ENCODE assay signal across 20 cellular contexts in the genomic region with DNA sequence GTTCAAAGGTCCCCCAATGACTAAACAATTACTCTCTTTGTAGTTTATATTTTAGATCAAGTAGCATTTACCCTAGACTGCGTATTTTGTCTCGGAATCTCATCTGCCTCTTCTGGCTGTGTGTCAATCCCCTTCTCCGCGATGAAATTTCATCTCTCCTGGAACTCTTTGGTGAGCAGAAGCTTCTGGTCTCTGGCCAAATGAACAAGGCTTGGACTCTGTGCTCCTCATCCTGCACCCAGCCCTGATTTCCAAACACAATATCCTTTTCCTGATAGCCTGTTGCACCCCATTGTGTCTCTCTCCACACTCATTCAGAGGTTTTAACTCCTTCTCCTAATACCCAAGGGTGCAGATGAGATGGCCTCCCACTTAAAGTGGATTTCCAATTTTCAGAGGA.
DNase-seq lines count a peak whose midpoint lies in the region; ATAC-seq and TF ChIP-seq lines count a peak whose summit lies in the region.
"Had no signal": no experiment of that assay in that cellular context is flagged by ENCODE, and none has a peak within 500 bp of the region (broad histone marks: within the 10 kb centered on the region; RNA-seq: fewer than 3 reads in every experiment).

No MANE protein-coding gene starts in this region.

- no peak overlapping the region for H3K4ac ChIP-seq in IMR-90 (ENCODE audit: low read depth, low read length)

- no peaks in the 10 kb centered on the region for H3K79me1 ChIP-seq in IMR-90 (ENCODE audit: low read depth in 1 of 2, low read length in 2 of 2)

- H2AFZ ChIP-seq in IMR-90 (replicated peaks; ENCODE audit: low read length, poor library complexity), result no peak overlapping the region
- H2AFZ ChIP-seq: PC-9 had no signal

- H2AK9ac ChIP-seq in IMR-90 (replicated peaks; ENCODE audit: low read depth, low read length, poor library complexity), result no peak overlapping the region

- H3K27me3 Mint-ChIP-seq in activated CD4-positive, alpha-beta T cell treated with anti-CD3 and anti-CD28 coated beads, Interleukin-2, amount 10 ng/mL, durations not matched to agents 7 days and 5 days, result no peaks in the 10 kb centered on the region
- H3K27me3 Mint-ChIP-seq: CD4-positive, CD25-positive, alpha-beta regulatory T cell had no signal

- WGBS in IMR-90 (ENCODE audit: extremely low coverage in 2 of 2, insufficient read length in 1 of 2), 2 experiments, result 47% methylated on average over 4 of the region's 4 CpGs; no CpG with 5 or more reads in 1 of the 2 experiments

- H3K27ac ChIP-seq in IMR-90 (ENCODE audit: insufficient read depth, low read length) (no peak overlapping the region), gastrocnemius medialis (no peak overlapping the region)
- H3K27ac ChIP-seq: PC-9, SK-N-MC had no signal

- TF ChIP-seq POLR2A in IMR-90 (IDR thresholded peaks at IDR 0.05; ENCODE audit: low read depth, low read length), result no peak
- no peak for TF ChIP-seq POLR2A in gastrocnemius medialis (IDR thresholded peaks at IDR 0.05)

- H3K4me1 ChIP-seq in IMR-90 (ENCODE audit: control insufficient read depth, insufficient read depth, low read length) (peaks cover 8% of the 10 kb centered on the region; the same call in 1 of the 2 replicates), gastrocnemius medialis (peaks cover 0 to 12% of the 10 kb centered on the region in 2 donors)

- in situ Hi-C loops in IMR-90 (cut with MboI; ENCODE audit: low sequenced_read_pairs) (no loop called here), gastrocnemius medialis (cut with MboI; ENCODE audit: low sequenced_read_pairs in 4 of 4) (no loop called here)

- no peak overlapping the region for H3K4me3 Mint-ChIP-seq in activated CD4-positive, alpha-beta T cell treated with anti-CD3 and anti-CD28 coated beads, Interleukin-2, amount 10 ng/mL, durations not matched to agents 7 days and 5 days
- H3K4me3 Mint-ChIP-seq: CD4-positive, CD25-positive, alpha-beta regulatory T cell had no signal

- H4K20me1 ChIP-seq in IMR-90 (ENCODE audit: insufficient read depth, low read length), result no peaks in the 10 kb centered on the region

- no peak overlapping the region for H2AK5ac ChIP-seq in IMR-90 (ENCODE audit: low read depth, low read length)

- H3K27ac Mint-ChIP-seq in activated CD4-positive, alpha-beta T cell treated with anti-CD3 and anti-CD28 coated beads, Interleukin-2, amount 10 ng/mL, durations not matched to agents 7 days and 5 days, result no peak overlapping the region
- H3K27ac Mint-ChIP-seq: CD4-positive, CD25-positive, alpha-beta regulatory T cell had no signal

- H3K9ac ChIP-seq in IMR-90 (ENCODE audit: low read depth, low read length), result no peak overlapping the region

- no peak overlapping the region for H3K56ac ChIP-seq in IMR-90 (ENCODE audit: extremely low read depth, insufficient read depth, low read length)

- H3K4me1 Mint-ChIP-seq in activated CD4-positive, alpha-beta T cell treated with anti-CD3 and anti-CD28 coated beads, Interleukin-2, amount 10 ng/mL, durations not matched to agents 7 days and 5 days, result no peaks in the 10 kb centered on the region
- H3K4me1 Mint-ChIP-seq: CD4-positive, CD25-positive, alpha-beta regulatory T cell had no signal

- dilution Hi-C loops in IMR-90 (cut with HindIII; ENCODE audit: low sequenced_read_pairs, unreplicated experiment), result no loop called here

- H4K91ac ChIP-seq in IMR-90 (ENCODE audit: insufficient read depth, low read depth, low read length), result no peak overlapping the region

- DNase-seq in IMR-90, result peak; percentile 11
- peak; percentile 56 for DNase-seq in NCI-H748 treated with DMSO at 0.1 percent for 48 hours (lab: John Stamatoyannopoulos, UW)
- DNase-seq in fibroblast of pulmonary artery (ENCODE audit: low read depth), result peak; percentile 42
- peak; percentile 12 for DNase-seq in gastrocnemius medialis
- DNase-seq in iPS-NIHi11 (ENCODE audit: low spot score), result no peak
- DNase-seq in SW 1271 (lab: John Stamatoyannopoulos, UW), result no peak
- no peak for DNase-seq in activated CD4-positive, alpha-beta T cell treated with anti-CD3 and anti-CD28 coated beads, Interleukin-2, amount 10 ng/mL, durations not matched to agents 7 days and 5 days
- DNase-seq: CD4-positive, CD25-positive, alpha-beta regulatory T cell; COR-L47; DMS79 treated with DMSO at 0.1 percent for 48 hours; MG63; NCI-H1048; NCI-H2029 treated with DMSO at 0.1 percent for 48 hours; NCI-H2171 treated with DMSO at 0.1 percent for 48 hours; NCI-H524 treated with DMSO at 0.1 percent for 48 hours; PC-9; RPMI8226; SHP77 had no signal

- H2BK20ac ChIP-seq in IMR-90 (ENCODE audit: low read depth, low read length), result no peak overlapping the region

- no peaks in the 10 kb centered on the region for H3K36me3 ChIP-seq in IMR-90 (ENCODE audit: control insufficient read depth, insufficient read depth, low read length)
- H3K36me3 ChIP-seq in gastrocnemius medialis, result no peaks in the 10 kb centered on the region
- H3K36me3 ChIP-seq: MG63 had no signal

- no peak overlapping the region for H2BK5ac ChIP-seq in IMR-90 (ENCODE audit: low read depth, low read length, poor library complexity, severe bottlenecking)

- H3K4me3 ChIP-seq in IMR-90 (ENCODE audit: insufficient read depth, low read depth, low read length) (no peak overlapping the region), fibroblast of pulmonary artery (replicated peaks; ENCODE audit: low read depth, low read length) (no peak overlapping the region), gastrocnemius medialis (no peak overlapping the region)
- H3K4me3 ChIP-seq: GM12878, MG63, PC-9, SK-N-MC had no signal

- BruUV-seq in IMR-90 (replicated peaks; lab: Mats Ljungman, UMichigan), result no TSS peak

- H3K23ac ChIP-seq in IMR-90 (ENCODE audit: low read depth, low read length), result no peak overlapping the region

- POLR2A ChIA-PET in IMR-90 (lab: Charles Lee; ENCODE audit: unreplicated experiment), result no interaction called here
- POLR2A ChIA-PET in activated CD4-positive, alpha-beta T cell treated with anti-CD3 and anti-CD28 coated beads, Interleukin-2, amount 10 ng/mL, durations not matched to agents 7 days and 5 days (lab: Charles Lee), result interaction anchor here (0.7 kb wide), 1 partner anchor 893 kb away, joined by 3 read pairs; no protein-coding TSS in a partner anchor

- peaks cover 7% of the 10 kb centered on the region for H3K27me3 ChIP-seq in IMR-90 (ENCODE audit: control insufficient read depth, insufficient read depth, low read length)
- H3K27me3 ChIP-seq in gastrocnemius medialis, result no peaks in the 10 kb centered on the region
- H3K27me3 ChIP-seq: MG63 had no signal

- H3K9me3 Mint-ChIP-seq in activated CD4-positive, alpha-beta T cell treated with anti-CD3 and anti-CD28 coated beads, Interleukin-2, amount 10 ng/mL, durations not matched to agents 7 days and 5 days, result no peaks in the 10 kb centered on the region

- H3K9me3 ChIP-seq in IMR-90 (ENCODE audit: control insufficient read depth, insufficient read depth, low read length) (no peaks in the 10 kb centered on the region), gastrocnemius medialis (no peaks in the 10 kb centered on the region)
- H3K9me3 ChIP-seq: MG63 had no signal

- intact Hi-C loops in IMR-90 (cut with micrococcal nuclease), result loop anchor here (5.0 to 10.0 kb wide), 2 partner anchors 398 to 635 kb away; partner anchors contain the start of gene CDH11
- intact Hi-C loops in gastrocnemius medialis (cut with DNase I; ENCODE audit: low total_unique reads), result no loop called here

- TF ChIP-seq CTCF in IMR-90 (conservative IDR thresholded peaks at IDR 0.05; ENCODE audit: low read depth, low read length) (no peak), fibroblast of pulmonary artery (IDR thresholded peaks at IDR 0.05; ENCODE audit: low read length, missing control alignments) (no peak), gastrocnemius medialis (IDR thresholded peaks at IDR 0.05 in 4 of 5, conservative IDR thresholded peaks at IDR 0.05 in 1 of 5) (no peak)

- H4K8ac ChIP-seq in IMR-90 (ENCODE audit: low read depth in 2 of 2, low read length in 2 of 2), result no peak overlapping the region

- no peak overlapping the region for H3K14ac ChIP-seq in IMR-90 (replicated peaks; ENCODE audit: low read depth, low read length)

- ATAC-seq in IMR-90 (ENCODE audit: low read depth), result no peak
- peak; percentile 65 to 75 for ATAC-seq in gastrocnemius medialis
- ATAC-seq: GM12878 had no signal

- no peak overlapping the region for H2BK15ac ChIP-seq in IMR-90 (ENCODE audit: low read depth, low read length)

- no peaks in the 10 kb centered on the region for H3K36me3 Mint-ChIP-seq in activated CD4-positive, alpha-beta T cell treated with anti-CD3 and anti-CD28 coated beads, Interleukin-2, amount 10 ng/mL, durations not matched to agents 7 days and 5 days (ENCODE audit: low read depth)
- H3K36me3 Mint-ChIP-seq: CD4-positive, CD25-positive, alpha-beta regulatory T cell had no signal

- no peak overlapping the region for H2BK120ac ChIP-seq in IMR-90 (ENCODE audit: low read depth, low read length)

- H4K5ac ChIP-seq in IMR-90 (ENCODE audit: low read depth, low read length), result no peak overlapping the region

- no peak overlapping the region for H3K18ac ChIP-seq in IMR-90 (ENCODE audit: low read depth, low read length)

- CTCF ChIA-PET in IMR-90 (lab: Yijun Ruan, JAX), result no interaction called here
- CTCF ChIA-PET in activated CD4-positive, alpha-beta T cell treated with anti-CD3 and anti-CD28 coated beads, Interleukin-2, amount 10 ng/mL, durations not matched to agents 7 days and 5 days (lab: Charles Lee), result no interaction called here

- no peak overlapping the region for H3K4me2 ChIP-seq in IMR-90 (ENCODE audit: low read depth, low read length)
- H3K4me2 ChIP-seq: PC-9 had no signal

- TF ChIP-seq RAD21 in IMR-90 (IDR thresholded peaks at IDR 0.05; ENCODE audit: low read length), result no peak

- H3K9me1 ChIP-seq in IMR-90 (ENCODE audit: insufficient read depth, low read length), result no peaks in the 10 kb centered on the region

TF ChIP-seq in IMR-90, 13 proteins besides CTCF, POLR2A, EP300 and RAD21:
- TF ChIP-seq RFX5 (IDR thresholded peaks at IDR 0.05; ENCODE audit: low read depth, low read length), result no peak
TF ChIP-seq in IMR-90: peak in this region for 0.

Comparison
In these comparisons a context has a peak if more than half of its experiments do, and no peak if none do; other contexts are left out.
1. DNase-seq: peak in IMR-90 (single experiment), NCI-H748 treated with DMSO at 0.1 percent for 48 hours (single experiment), fibroblast of pulmonary artery (single experiment) and gastrocnemius medialis (2 of 2); none in iPS-NIHi11 (single experiment), SW 1271 (0 of 2) and activated CD4-positive, alpha-beta T cell treated with anti-CD3 and anti-CD28 coated beads, Interleukin-2, amount 10 ng/mL, durations not matched to agents 7 days and 5 days (single experiment).